23 cellular contexts compared by ENCODE assay signal in the genomic region with DNA sequence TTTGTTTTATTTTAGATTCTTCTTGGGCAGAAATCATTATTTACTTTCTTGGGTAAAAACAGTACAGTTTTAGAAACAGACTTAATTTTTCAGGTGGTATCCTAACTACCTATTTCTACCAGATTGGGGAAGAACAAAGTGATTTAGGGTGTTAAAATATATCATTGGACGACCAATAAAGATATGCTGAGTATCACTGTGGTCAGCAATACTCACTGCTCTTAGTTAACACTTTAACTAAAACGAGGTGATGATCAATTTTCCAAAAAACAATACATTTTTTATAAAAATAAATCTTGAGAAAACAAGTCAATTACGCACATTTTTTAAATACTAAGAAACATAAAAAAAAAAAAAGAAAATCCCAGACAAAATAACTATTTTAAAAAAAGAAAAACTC.
"Had no signal": no experiment of that assay in that cellular context is flagged by ENCODE, and none has a peak within 500 bp of the region (broad histone marks: within the 10 kb centered on the region; RNA-seq: fewer than 3 reads in every experiment).

No MANE protein-coding gene starts in this region.

- H3K4me3 ChIP-seq: coronary artery, dorsolateral prefrontal cortex, esophagus muscularis mucosa, gastrocnemius medialis, heart right ventricle, left lung, lower lobe of right lung had no signal

- ATAC-seq: foreskin keratinocyte; gastrocnemius medialis; heart right ventricle; left cardiac atrium; left lung; left ventricle myocardium superior; lower lobe of right lung; naive thymus-derived CD4-positive, alpha-beta T cell had no signal

- H3K27me3 ChIP-seq: dorsolateral prefrontal cortex, esophagus muscularis mucosa, foreskin keratinocyte, gastrocnemius medialis, heart right ventricle, left lung had no signal

- H3K27ac ChIP-seq: coronary artery, dorsolateral prefrontal cortex, esophagus muscularis mucosa, foreskin keratinocyte, heart right ventricle, left lung, lower lobe of right lung had no signal

- H3K9me3 ChIP-seq: esophagus muscularis mucosa, gastrocnemius medialis, heart right ventricle, left lung, lower lobe of right lung had no signal

- FAIRE-seq: colon, endothelial cell of umbilical vein, islet of Langerhans, keratinocyte had no signal

- H3K36me3 ChIP-seq: esophagus muscularis mucosa, gastrocnemius medialis, left lung, lower lobe of right lung had no signal

- DNase-seq: dermis blood vessel endothelial cell; dorsolateral prefrontal cortex; effector CD4-positive, alpha-beta T cell; effector memory CD4-positive, alpha-beta T cell; foreskin keratinocyte; gastrocnemius medialis; glutamatergic neuron; head of caudate nucleus; heart right ventricle; hippocampal formation; left cardiac atrium; left lung; left ventricle myocardium superior; lower lobe of right lung; mesendoderm; midbrain; naive thymus-derived CD4-positive, alpha-beta T cell had no signal
